In genomic region chr11:2888266-2888968, GRCh38 we compare ENCODE assay signal across 8 cellular contexts. TPM values are rescaled to one million over a fixed set of nuclear protein-coding genes. Genes with fewer than 3 reads are reported as not detected.
DNase-seq lines count a peak whose midpoint lies in the region; ATAC-seq and TF ChIP-seq lines count a peak whose summit lies in the region.

No MANE protein-coding gene starts in this region.

- CTCF ChIA-PET in GM10248 (lab: Yijun Ruan, JAX), result interaction anchor here (0.9 to 21.2 kb wide), 26 partner anchors 8 to 694 kb away, joined by 3 to 528 read pairs (median 4); partner anchors contain the start of gene TSSC4

- in situ Hi-C loops in transverse colon (cut with MboI; ENCODE audit: low pct_ligation_motif_present in 1 of 4, low pct_unique_long_range_greater_than_20kb in 1 of 4, low sequenced_read_pairs in 3 of 4), result loop anchor here (5.0 to 25.0 kb wide), 3 partner anchors 356 to 576 kb away; partner anchors contain the start of genes C11orf21 (in 1 of the 4), KCNQ1 (in 1 of the 4), TRPM5 (in 1 of the 4) and TSPAN32 (in 1 of the 4)

- H3K4me3 ChIP-seq in parathyroid adenoma (ENCODE audit: low read depth, low read length), result no peak overlapping the region
- H3K4me3 ChIP-seq in transverse colon, result no peak overlapping the region

- no peak overlapping the region for H3K9ac ChIP-seq in parathyroid adenoma

- H3K27me3 ChIP-seq in parathyroid adenoma (ENCODE audit: control insufficient read depth, insufficient read depth, low read length) (no peaks in the 10 kb centered on the region), transverse colon (peaks cover 9% of the 10 kb centered on the region)

- no peak for TF ChIP-seq EP300 in transverse colon (IDR thresholded peaks at IDR 0.05; ENCODE audit: low read depth)

- H3K36me3 ChIP-seq in parathyroid adenoma (ENCODE audit: control insufficient read depth, insufficient read depth, low read length) (no peaks in the 10 kb centered on the region), transverse colon (no peaks in the 10 kb centered on the region)

- WGBS in transverse colon (ENCODE audit: low coverage in 1 of 2), 2 donors, result 23% methylated on average over 25 of the region's 25 CpGs; no CpG with 5 or more reads in 1 of the 2 donors

- H3K4me1 ChIP-seq in parathyroid adenoma (no peaks in the 10 kb centered on the region), transverse colon (peaks cover 27 to 51% (median 47%) of the 10 kb centered on the region in 4 donors)

- ATAC-seq in HG02588 (IDR thresholded peaks at IDR 0.05; ENCODE audit: unreplicated experiment), result no peak

- H3K9me3 ChIP-seq in parathyroid adenoma (ENCODE audit: control insufficient read depth, low read length) (no peaks in the 10 kb centered on the region), transverse colon (no peaks in the 10 kb centered on the region)

- no peak overlapping the region for H3K4me2 ChIP-seq in parathyroid adenoma (ENCODE audit: low read length)

- H3K27ac ChIP-seq in parathyroid adenoma (no peak overlapping the region), transverse colon (peak overlapping the region in 1 of 4 donors; percentile 80)

- no peak for TF ChIP-seq POLR2A in transverse colon (IDR thresholded peaks at IDR 0.05)

- DNase-seq in GM10248 (ENCODE audit: extremely low spot score) (peak; percentile 84), NAMALWA (ENCODE audit: low spot score) (peak; percentile 84), SKM-1 (lab: John Stamatoyannopoulos, UW; ENCODE audit: unreplicated experiment) (peak; percentile 28), globus pallidus (ENCODE audit: low spot score) (peak; percentile 80), transverse colon (peak; percentile 94)
- peak; percentile 87 for DNase-seq in activated naive CD4-positive, alpha-beta T cell treated with Interleukin-2 at 50 U/mL for 16 hours

- no peak overlapping the region for H2AFZ ChIP-seq in parathyroid adenoma

- intact Hi-C loops in transverse colon (cut with DNase I; ENCODE audit: low total_unique reads), result loop anchor here (1.0 to 10.0 kb wide), 4 partner anchors 61 to 356 kb away; no protein-coding TSS in a partner anchor

- POLR2A ChIA-PET in GM10248 (lab: Yijun Ruan, JAX), result no interaction called here

- H3K79me2 ChIP-seq in parathyroid adenoma, result no peaks in the 10 kb centered on the region

- TF ChIP-seq CTCF in GM10248 (IDR thresholded peaks at IDR 0.05; ENCODE audit: control extremely low read depth, extremely low read depth, low read depth, missing control alignments) (peak; percentile 99), parathyroid adenoma (IDR thresholded peaks at IDR 0.05) (peak; percentile 90), transverse colon (IDR thresholded peaks at IDR 0.05) (peak; percentile 96 to 97 (median 96))

RNA-seq across cellular contexts. Expression of gene CDKN1C, which starts 2.8 kb away (rescaled TPM):
- 10 to 100 TPM; 12.4 to 40.0 (median 27.7) TPM for total RNA-seq in transverse colon

RNA-seq across cellular contexts. Expression of gene PHLDA2, which starts 40.8 kb away (rescaled TPM):
- 10 to 100 TPM in 1 of 4 donors, 1 to 10 TPM in 1, not detected in 2; 8.2 to 16.2 TPM for total RNA-seq in transverse colon

Comparison
In these comparisons a context has a peak if more than half of its experiments do, and no peak if none do; other contexts are left out.
1. DNase-seq: peak in every context shown above with its lines; median percentile 94 in transverse colon; 87 in activated naive CD4-positive, alpha-beta T cell treated with Interleukin-2 at 50 U/mL for 16 hours; 84 in GM10248; 84 in NAMALWA; 80 in globus pallidus; 28 in SKM-1.